14 cellular contexts compared by ENCODE assay signal in genomic region chr4:76622126-76622525, GRCh38.
DNase-seq lines count a peak whose midpoint lies in the region; ATAC-seq, FAIRE-seq and TF ChIP-seq lines count a peak whose summit lies in the region.
"Had no signal": no experiment of that assay in that cellular context is flagged by ENCODE, and none has a peak within 500 bp of the region (broad histone marks: within the 10 kb centered on the region; RNA-seq: fewer than 3 reads in every experiment).

No MANE protein-coding gene starts in this region.

- H3K36me3 ChIP-seq in adipocyte (ENCODE audit: control insufficient read depth, insufficient read depth, low read length, severe bottlenecking) (no peaks in the 10 kb centered on the region), keratinocyte (ENCODE audit: control insufficient read depth in 2 of 2, extremely low read depth in 1 of 2, insufficient read depth in 2 of 2, low read length in 2 of 2) (no peaks in the 10 kb centered on the region)

- H3K4me3 ChIP-seq in adipocyte (ENCODE audit: low read length): no peak overlapping the region
- H3K4me3 ChIP-seq in keratinocyte (ENCODE audit: control insufficient read depth in 2 of 3, extremely low read depth in 1 of 3, insufficient read depth in 2 of 3, low read depth in 1 of 3, low read length in 3 of 3): no peak overlapping the region

- dilution Hi-C loops in keratinocyte (cut with MboI; ENCODE audit: extremely low pct_ligation_motif_present, low sequenced_read_pairs): no loop called here

- H3K9me1 ChIP-seq in keratinocyte (ENCODE audit: control insufficient read depth, extremely low read depth, insufficient read depth, low read length): no peaks in the 10 kb centered on the region

- intact Hi-C loops in cardiac septum (cut with DNase I): no loop called here

- H3K27me3 ChIP-seq in adipocyte (replicated peaks; ENCODE audit: control insufficient read depth, insufficient read depth, low read length) (no peaks in the 10 kb centered on the region), keratinocyte (ENCODE audit: control insufficient read depth, extremely low read depth, insufficient read depth, low read length) (no peaks in the 10 kb centered on the region)

- FAIRE-seq in keratinocyte (lab: Jason Lieb, UNC): peak; percentile 90
- no peak for FAIRE-seq in urothelium cell line (lab: Jason Lieb, UNC)
- FAIRE-seq: endometrium had no signal

- H4K20me1 ChIP-seq in keratinocyte (ENCODE audit: control insufficient read depth, extremely low read depth, insufficient read depth, low read length): no peaks in the 10 kb centered on the region

- DNase-seq in Daoy (ENCODE audit: low read depth) (peak; percentile 6), adipocyte (ENCODE audit: low read depth) (peak; percentile 37), keratinocyte (ENCODE audit: low read depth, low spot score) (no peak), renal cortical epithelial cell (ENCODE audit: low read depth) (peak; percentile 89), cardiac septum (ENCODE audit: low spot score) (no peak), urothelium cell line (ENCODE audit: low spot score) (no peak)
- no peak for DNase-seq in stimulated activated CD4-positive, alpha-beta T cell treated with anti-CD3 and anti-CD28 coated beads, Interleukin-4, amount 100 ng/mL, for 1 hour
- DNase-seq: activated CD4-positive, alpha-beta T cell treated with anti-CD3 and anti-CD28 coated beads, Interleukin-2, amount 50 U/mL, for 1 hour; NCI-H1436 treated with DMSO at 0.1 percent for 48 hours; NCI-H524 treated with DMSO at 0.1 percent for 48 hours; stimulated activated CD4-positive, alpha-beta T cell treated with anti-CD3 and anti-CD28 coated beads, Interleukin-12 subunit alpha, Interleukin-12 subunit beta, amount 100 ng/mL, for 4 hours had no signal

- no peak for TF ChIP-seq CTCF in keratinocyte (optimal IDR thresholded peaks at IDR 0.05 in 1 of 3, IDR thresholded peaks at IDR 0.05 in 1 of 3, conservative IDR thresholded peaks at IDR 0.05 in 1 of 3; ENCODE audit: extremely low read depth in 1 of 3, insufficient read depth in 2 of 3, low read length in 3 of 3)

- H3K4me1 ChIP-seq in adipocyte (ENCODE audit: control insufficient read depth, insufficient read depth, low read length) (peaks cover 22% of the 10 kb centered on the region), keratinocyte (ENCODE audit: control insufficient read depth, extremely low read depth, insufficient read depth, low read length) (peaks cover 23% of the 10 kb centered on the region)

- H3K27ac ChIP-seq in keratinocyte (ENCODE audit: control insufficient read depth, insufficient read depth, low read length): no peak overlapping the region

- no peak for ATAC-seq in HG03469 (IDR thresholded peaks at IDR 0.05; ENCODE audit: unreplicated experiment)
- ATAC-seq: Panc1 had no signal

- no peak overlapping the region for H2AFZ ChIP-seq in keratinocyte (ENCODE audit: control insufficient read depth, low read length)

- H3K79me2 ChIP-seq in keratinocyte (ENCODE audit: control insufficient read depth, insufficient read depth, low read length): no peaks in the 10 kb centered on the region

- H3K9me3 ChIP-seq in adipocyte (ENCODE audit: control insufficient read depth, low read length) (no peaks in the 10 kb centered on the region), keratinocyte (ENCODE audit: control insufficient read depth, low read depth, low read length) (no peaks in the 10 kb centered on the region)

- H3K4me2 ChIP-seq in keratinocyte (ENCODE audit: control insufficient read depth, extremely low read depth, insufficient read depth, low read depth, low read length): peak overlapping the region; percentile 65

- no peak overlapping the region for H3K9ac ChIP-seq in adipocyte (ENCODE audit: low read length)
- no peak overlapping the region for H3K9ac ChIP-seq in keratinocyte (ENCODE audit: control insufficient read depth, extremely low read depth, insufficient read depth, low read length)

Comparison
In these comparisons a context has a peak if more than half of its experiments do, and no peak if none do; other contexts are left out.
1. DNase-seq: peak in Daoy (single experiment), adipocyte (single experiment) and renal cortical epithelial cell (single experiment); none in keratinocyte (single experiment), cardiac septum (single experiment), stimulated activated CD4-positive, alpha-beta T cell treated with anti-CD3 and anti-CD28 coated beads, Interleukin-4, amount 100 ng/mL, for 1 hour (single experiment) and urothelium cell line (single experiment).